9 cellular contexts compared by ENCODE assay signal in the genomic region with DNA sequence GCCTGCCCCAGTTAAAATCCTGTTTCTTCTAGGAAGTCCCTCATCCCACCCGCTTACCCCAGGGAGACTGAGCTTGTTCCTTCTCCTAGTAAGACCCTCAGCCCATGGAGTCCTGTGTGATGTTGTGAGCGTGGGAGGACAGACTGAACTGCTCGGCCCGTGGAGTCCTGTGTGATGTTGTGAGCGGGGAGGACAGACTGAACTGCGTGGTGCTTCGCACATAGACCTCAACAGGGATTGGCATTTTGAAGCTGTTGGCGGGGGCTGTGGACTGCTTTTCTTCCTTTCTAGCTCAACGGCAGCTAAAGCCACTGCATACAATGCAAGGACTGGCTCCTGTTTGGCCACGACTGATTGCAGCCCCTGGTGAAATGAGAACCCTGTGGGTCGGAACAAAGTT. TPM values are rescaled to one million over a fixed set of nuclear protein-coding genes. Genes with fewer than 3 reads are reported as not detected.
A peak's percentile ranks its signal among the peaks of the same experiment; 100 is the strongest.
DNase-seq lines count a peak whose midpoint lies in the region; ATAC-seq and TF ChIP-seq lines count a peak whose summit lies in the region.
"Had no signal": no experiment of that assay in that cellular context is flagged by ENCODE, and none has a peak within 500 bp of the region (broad histone marks: within the 10 kb centered on the region; RNA-seq: fewer than 3 reads in every experiment).

No MANE protein-coding gene starts in this region.

- H3K27me3 ChIP-seq in heart left ventricle = no peaks in the 10 kb centered on the region

- 90 to 95% (median 92%) methylated on average over 11 of the region's 11 CpGs for WGBS in heart left ventricle, 4 donors
- WGBS in mesodermal cell (ENCODE audit: insufficient coverage in 2 of 2), 2 experiments = 92 to 96% methylated on average over 6 to 7 of the region's 11 CpGs
- 94% methylated on average over 11 of the region's 11 CpGs for WGBS in urinary bladder

- no peak overlapping the region for H3K27ac Mint-ChIP-seq in activated naive CD8-positive, alpha-beta T cell treated with anti-CD3 and anti-CD28 coated beads, Interleukin-2, amount 50 U/mL, for 24 hours

- no peaks in the 10 kb centered on the region for H3K9me3 ChIP-seq in heart left ventricle
- no peaks in the 10 kb centered on the region for H3K9me3 ChIP-seq in mesodermal cell (ENCODE audit: control insufficient read depth, low read length)

- TF ChIP-seq POLR2A in heart left ventricle (IDR thresholded peaks at IDR 0.05) = no peak

- peaks cover 0 to 43% (median 35%) of the 10 kb centered on the region in 9 donors for H3K36me3 ChIP-seq in heart left ventricle
- peaks cover 33% of the 10 kb centered on the region for H3K36me3 ChIP-seq in mesodermal cell (ENCODE audit: control insufficient read depth, insufficient read depth, low read length)
- no peaks in the 10 kb centered on the region for H3K36me3 ChIP-seq in urinary bladder (ENCODE audit: insufficient read depth)

- DNase-seq in heart left ventricle (peak in 1 of 5 donors; percentile 20), left ventricle myocardium superior (no peak)
- DNase-seq in activated naive CD8-positive, alpha-beta T cell treated with anti-CD3 and anti-CD28 coated beads, Interleukin-2, amount 50 U/mL, for 24 hours = no peak
- no peak for DNase-seq in stimulated activated CD4-positive, alpha-beta T cell treated with anti-CD3 and anti-CD28 coated beads, Interleukin-4, amount 100 ng/mL, for 4 hours
- DNase-seq in effector CD8-positive, alpha-beta T cell (lab: John Stamatoyannopoulos, UW) = no peak
- DNase-seq: WERI-Rb-1 had no signal

- H3K9me3 Mint-ChIP-seq in activated naive CD8-positive, alpha-beta T cell treated with anti-CD3 and anti-CD28 coated beads, Interleukin-2, amount 50 U/mL, for 24 hours = no peaks in the 10 kb centered on the region

- H3K4me3 ChIP-seq in heart left ventricle (no peak overlapping the region), mesodermal cell (ENCODE audit: extremely low read depth, insufficient read depth, low read length, poor library complexity, severe bottlenecking) (no peak overlapping the region), urinary bladder (ENCODE audit: low read depth, low read length) (no peak overlapping the region)

- H3K36me3 Mint-ChIP-seq in activated naive CD8-positive, alpha-beta T cell treated with anti-CD3 and anti-CD28 coated beads, Interleukin-2, amount 50 U/mL, for 24 hours (ENCODE audit: low read depth) = no peaks in the 10 kb centered on the region

- ATAC-seq in heart left ventricle (no peak), left ventricle myocardium superior (no peak), HG03469 (IDR thresholded peaks at IDR 0.05; ENCODE audit: unreplicated experiment) (no peak)
- no peak for ATAC-seq in activated naive CD8-positive, alpha-beta T cell treated with anti-CD3 and anti-CD28 coated beads, Interleukin-2, amount 50 U/mL, for 24 hours

- H3K27me3 Mint-ChIP-seq in activated naive CD8-positive, alpha-beta T cell treated with anti-CD3 and anti-CD28 coated beads, Interleukin-2, amount 50 U/mL, for 24 hours = no peaks in the 10 kb centered on the region

- peak overlapping the region in 11 of 12 donors; percentile 75 to 96 (median 89) for H3K27ac ChIP-seq in heart left ventricle
- peak overlapping the region; percentile 72 for H3K27ac ChIP-seq in mesodermal cell (ENCODE audit: low read depth, low read length, severe bottlenecking)
- peak overlapping the region; percentile 55 for H3K27ac ChIP-seq in urinary bladder (ENCODE audit: low read depth)
- H3K27ac ChIP-seq: WERI-Rb-1 had no signal

- peaks cover 9 to 38% (median 26%) of the 10 kb centered on the region in 12 donors for H3K4me1 ChIP-seq in heart left ventricle
- peaks cover 18% of the 10 kb centered on the region for H3K4me1 ChIP-seq in mesodermal cell (ENCODE audit: control insufficient read depth, insufficient read depth, low read length, poor library complexity, severe bottlenecking)
- no peaks in the 10 kb centered on the region for H3K4me1 ChIP-seq in urinary bladder (ENCODE audit: insufficient read depth)

- intact Hi-C loops in heart left ventricle (cut with DNase I) = loop anchor here in 4 of 10 donors (2.0 to 10.0 kb wide), 4 partner anchors 51 to 159 kb away; a partner anchor contains a TSS
- intact Hi-C loops in left ventricle myocardium superior (cut with micrococcal nuclease) = no loop called here

- peak overlapping the region; percentile 17 for H3K4me3 Mint-ChIP-seq in activated naive CD8-positive, alpha-beta T cell treated with anti-CD3 and anti-CD28 coated beads, Interleukin-2, amount 50 U/mL, for 24 hours

- H3K4me1 Mint-ChIP-seq in activated naive CD8-positive, alpha-beta T cell treated with anti-CD3 and anti-CD28 coated beads, Interleukin-2, amount 50 U/mL, for 24 hours = peaks cover 25% of the 10 kb centered on the region

- TF ChIP-seq CTCF in heart left ventricle (IDR thresholded peaks at IDR 0.05) = no peak

RNA-seq across cellular contexts. Expression of a gene that starts 1.6 kb away (rescaled TPM):
- total RNA-seq in heart left ventricle (1 to 10 TPM in 8 of 9 donors, under 1 TPM in 1; 0.31 to 5.6 (median 1.7) TPM), left ventricle myocardium superior (3.6 TPM), urinary bladder (1.7 TPM)
- polyA plus RNA-seq in heart left ventricle (1 to 10 TPM; 1.3 to 3.2 TPM), urinary bladder (2.0 TPM)
- 0.52 TPM for polyA plus RNA-seq in mesodermal cell (2013, experiment 1 of 2)
- 0.30 TPM for polyA plus RNA-seq in mesodermal cell (2013, experiment 2 of 2)

RNA-seq across cellular contexts. Expression of a gene that starts 56.8 kb away (rescaled TPM):
- total RNA-seq in heart left ventricle (1 to 10 TPM in 7 of 9 donors, under 1 TPM in 2; 0.38 to 6.0 (median 2.8) TPM), left ventricle myocardium superior (5.7 TPM), urinary bladder (2.7 TPM)
- polyA plus RNA-seq in heart left ventricle (1 to 10 TPM; 1.4 to 4.1 TPM), urinary bladder (8.1 TPM)
- polyA plus RNA-seq in mesodermal cell (2013, experiment 1 of 2) = 8.3 TPM
- 10.9 TPM for polyA plus RNA-seq in mesodermal cell (2013, experiment 2 of 2)
